Comparison of ENCODE assay signal across 8 cellular contexts in genomic region chr14:93648440-93649168, GRCh38.
A peak's percentile ranks its signal among the peaks of the same experiment; 100 is the strongest.
DNase-seq lines count a peak whose midpoint lies in the region; ATAC-seq and TF ChIP-seq lines count a peak whose summit lies in the region.

No MANE protein-coding gene starts in this region.

- peak; percentile 44 for DNase-seq in activated CD8-positive, alpha-beta memory T cell treated with anti-CD3 and anti-CD28 coated beads, Interleukin-2, amount 10 ng/mL, durations not matched to agents 7 days and 5 days
- DNase-seq in activated CD8-positive, alpha-beta memory T cell treated with anti-CD3 and anti-CD28 coated beads, Interleukin-2, amount 50 U/mL, for 4 hours: no peak
- DNase-seq in NCI-H345 (lab: John Stamatoyannopoulos, UW) (peak; percentile 6), astrocyte of the cerebellum (ENCODE audit: low read depth) (no peak), epidermal melanocyte (ENCODE audit: insufficient read length, low spot score) (no peak), HCEC 1CT (no peak)
- peak; percentile 10 for DNase-seq in stimulated activated CD4-positive, alpha-beta T cell treated with anti-CD3 and anti-CD28 coated beads, Interleukin-4, amount 100 ng/mL, for 1 hour

- in situ Hi-C loops in astrocyte of the cerebellum (cut with HindIII; ENCODE audit: low sequenced_read_pairs): no loop called here

- peak; percentile 11 for TF ChIP-seq CTCF in astrocyte of the cerebellum (IDR thresholded peaks at IDR 0.05; ENCODE audit: low read depth, low read length, missing control alignments)

- peaks cover 37% of the 10 kb centered on the region for H3K27me3 Mint-ChIP-seq in activated CD8-positive, alpha-beta memory T cell treated with anti-CD3 and anti-CD28 coated beads, Interleukin-2, amount 10 ng/mL, durations not matched to agents 7 days and 5 days

- ATAC-seq in activated CD8-positive, alpha-beta memory T cell treated with anti-CD3 and anti-CD28 coated beads, Interleukin-2, amount 10 ng/mL, durations not matched to agents 7 days and 5 days: peak; percentile 55
- ATAC-seq in HG03439 (IDR thresholded peaks at IDR 0.05; ENCODE audit: unreplicated experiment): no peak

- CTCF ChIA-PET in activated CD8-positive, alpha-beta memory T cell treated with anti-CD3 and anti-CD28 coated beads, Interleukin-2, amount 10 ng/mL, durations not matched to agents 7 days and 5 days (lab: Charles Lee): interaction anchor here (0.6 kb wide), 1 partner anchor 257 kb away, joined by 3 read pairs; no protein-coding TSS in a partner anchor

- H3K36me3 Mint-ChIP-seq in activated CD8-positive, alpha-beta memory T cell treated with anti-CD3 and anti-CD28 coated beads, Interleukin-2, amount 10 ng/mL, durations not matched to agents 7 days and 5 days: no peaks in the 10 kb centered on the region

- no peak overlapping the region for H3K4me3 Mint-ChIP-seq in activated CD8-positive, alpha-beta memory T cell treated with anti-CD3 and anti-CD28 coated beads, Interleukin-2, amount 10 ng/mL, durations not matched to agents 7 days and 5 days

- no peak overlapping the region for H3K4me3 ChIP-seq in astrocyte of the cerebellum (ENCODE audit: low read depth, low read length)

- H3K4me1 Mint-ChIP-seq in activated CD8-positive, alpha-beta memory T cell treated with anti-CD3 and anti-CD28 coated beads, Interleukin-2, amount 10 ng/mL, durations not matched to agents 7 days and 5 days: no peaks in the 10 kb centered on the region

- H3K9me3 Mint-ChIP-seq in activated CD8-positive, alpha-beta memory T cell treated with anti-CD3 and anti-CD28 coated beads, Interleukin-2, amount 10 ng/mL, durations not matched to agents 7 days and 5 days (ENCODE audit: low read depth): no peaks in the 10 kb centered on the region

- no peak overlapping the region for H3K27ac Mint-ChIP-seq in activated CD8-positive, alpha-beta memory T cell treated with anti-CD3 and anti-CD28 coated beads, Interleukin-2, amount 10 ng/mL, durations not matched to agents 7 days and 5 days

Comparison
In these comparisons a context has a peak if more than half of its experiments do, and no peak if none do; other contexts are left out.
1. DNase-seq: peak in activated CD8-positive, alpha-beta memory T cell treated with anti-CD3 and anti-CD28 coated beads, Interleukin-2, amount 10 ng/mL, durations not matched to agents 7 days and 5 days (single experiment), NCI-H345 (single experiment) and stimulated activated CD4-positive, alpha-beta T cell treated with anti-CD3 and anti-CD28 coated beads, Interleukin-4, amount 100 ng/mL, for 1 hour (single experiment); none in activated CD8-positive, alpha-beta memory T cell treated with anti-CD3 and anti-CD28 coated beads, Interleukin-2, amount 50 U/mL, for 4 hours (single experiment), astrocyte of the cerebellum (single experiment), epidermal melanocyte (single experiment) and HCEC 1CT (single experiment).